Comparison of ENCODE assay signal across 1 cellular context in the genomic region with DNA sequence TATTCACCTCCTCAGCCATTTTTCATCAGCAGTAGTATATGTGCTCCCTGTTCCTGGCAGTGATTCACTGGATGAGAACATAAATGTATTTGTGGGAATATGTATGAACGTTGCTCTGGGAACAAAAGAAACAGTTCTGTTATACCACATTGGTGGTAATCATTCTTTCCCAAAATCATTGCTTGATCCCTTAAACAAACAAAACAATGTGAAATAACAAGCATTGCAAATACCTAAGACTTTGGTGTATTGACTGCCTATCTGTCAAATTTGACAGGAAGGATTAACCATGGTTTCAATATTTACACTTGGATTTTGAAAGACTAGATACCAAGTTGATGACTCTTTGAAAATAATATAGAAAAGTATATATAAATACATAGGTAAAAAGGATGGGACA.
TF ChIP-seq lines count a peak whose summit lies in the region.

No MANE protein-coding gene starts in this region.

TF ChIP-seq in HepG2, 621 proteins besides CTCF, POLR2A, EP300 and RAD21 (continued from another document and continues in another):
- TF ChIP-seq, protein P1, sequence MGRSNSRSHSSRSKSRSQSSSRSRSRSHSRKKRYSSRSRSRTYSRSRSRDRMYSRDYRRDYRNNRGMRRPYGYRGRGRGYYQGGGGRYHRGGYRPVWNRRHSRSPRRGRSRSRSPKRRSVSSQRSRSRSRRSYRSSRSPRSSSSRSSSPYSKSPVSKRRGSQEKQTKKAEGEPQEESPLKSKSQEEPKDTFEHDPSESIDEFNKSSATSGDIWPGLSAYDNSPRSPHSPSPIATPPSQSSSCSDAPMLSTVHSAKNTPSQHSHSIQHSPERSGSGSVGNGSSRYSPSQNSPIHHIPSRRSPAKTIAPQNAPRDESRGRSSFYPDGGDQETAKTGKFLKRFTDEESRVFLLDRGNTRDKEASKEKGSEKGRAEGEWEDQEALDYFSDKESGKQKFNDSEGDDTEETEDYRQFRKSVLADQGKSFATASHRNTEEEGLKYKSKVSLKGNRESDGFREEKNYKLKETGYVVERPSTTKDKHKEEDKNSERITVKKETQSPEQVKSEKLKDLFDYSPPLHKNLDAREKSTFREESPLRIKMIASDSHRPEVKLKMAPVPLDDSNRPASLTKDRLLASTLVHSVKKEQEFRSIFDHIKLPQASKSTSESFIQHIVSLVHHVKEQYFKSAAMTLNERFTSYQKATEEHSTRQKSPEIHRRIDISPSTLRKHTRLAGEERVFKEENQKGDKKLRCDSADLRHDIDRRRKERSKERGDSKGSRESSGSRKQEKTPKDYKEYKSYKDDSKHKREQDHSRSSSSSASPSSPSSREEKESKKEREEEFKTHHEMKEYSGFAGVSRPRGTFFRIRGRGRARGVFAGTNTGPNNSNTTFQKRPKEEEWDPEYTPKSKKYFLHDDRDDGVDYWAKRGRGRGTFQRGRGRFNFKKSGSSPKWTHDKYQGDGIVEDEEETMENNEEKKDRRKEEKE (IDR thresholded peaks at IDR 0.05) = no peak
- TF ChIP-seq ZNF282 (IDR thresholded peaks at IDR 0.05; ENCODE audit: partially characterized antibody) = no peak
- TF ChIP-seq PAX8 (CRISPR knock-in tag; IDR thresholded peaks at IDR 0.05; ENCODE audit: borderline replicate concordance) = no peak
- no peak for TF ChIP-seq TCF12 (IDR thresholded peaks at IDR 0.05)
- no peak for TF ChIP-seq TCF12 (CRISPR knock-in tag; IDR thresholded peaks at IDR 0.05)
- TF ChIP-seq, protein P2, sequence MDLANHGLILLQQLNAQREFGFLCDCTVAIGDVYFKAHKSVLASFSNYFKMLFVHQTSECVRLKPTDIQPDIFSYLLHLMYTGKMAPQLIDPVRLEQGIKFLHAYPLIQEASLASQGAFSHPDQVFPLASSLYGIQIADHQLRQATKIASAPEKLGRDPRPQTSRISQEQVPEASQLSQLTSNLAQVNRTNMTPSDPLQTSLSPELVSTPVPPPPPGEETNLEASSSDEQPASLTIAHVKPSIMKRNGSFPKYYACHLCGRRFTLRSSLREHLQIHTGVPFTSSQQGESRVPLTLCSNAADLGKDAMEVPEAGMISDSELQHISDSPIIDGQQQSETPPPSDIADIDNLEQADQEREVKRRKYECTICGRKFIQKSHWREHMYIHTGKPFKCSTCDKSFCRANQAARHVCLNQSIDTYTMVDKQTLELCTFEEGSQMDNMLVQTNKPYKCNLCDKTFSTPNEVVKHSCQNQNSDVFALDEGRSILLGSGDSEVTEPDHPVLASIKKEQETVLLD (CRISPR knock-in tag; IDR thresholded peaks at IDR 0.05; ENCODE audit: low read depth) = no peak
- TF ChIP-seq TBX3 (IDR thresholded peaks at IDR 0.05; ENCODE audit: borderline replicate concordance) = peak; percentile 96
- no peak for TF ChIP-seq FOXM1 (CRISPR knock-in tag; IDR thresholded peaks at IDR 0.05)
- TF ChIP-seq, protein P3, sequence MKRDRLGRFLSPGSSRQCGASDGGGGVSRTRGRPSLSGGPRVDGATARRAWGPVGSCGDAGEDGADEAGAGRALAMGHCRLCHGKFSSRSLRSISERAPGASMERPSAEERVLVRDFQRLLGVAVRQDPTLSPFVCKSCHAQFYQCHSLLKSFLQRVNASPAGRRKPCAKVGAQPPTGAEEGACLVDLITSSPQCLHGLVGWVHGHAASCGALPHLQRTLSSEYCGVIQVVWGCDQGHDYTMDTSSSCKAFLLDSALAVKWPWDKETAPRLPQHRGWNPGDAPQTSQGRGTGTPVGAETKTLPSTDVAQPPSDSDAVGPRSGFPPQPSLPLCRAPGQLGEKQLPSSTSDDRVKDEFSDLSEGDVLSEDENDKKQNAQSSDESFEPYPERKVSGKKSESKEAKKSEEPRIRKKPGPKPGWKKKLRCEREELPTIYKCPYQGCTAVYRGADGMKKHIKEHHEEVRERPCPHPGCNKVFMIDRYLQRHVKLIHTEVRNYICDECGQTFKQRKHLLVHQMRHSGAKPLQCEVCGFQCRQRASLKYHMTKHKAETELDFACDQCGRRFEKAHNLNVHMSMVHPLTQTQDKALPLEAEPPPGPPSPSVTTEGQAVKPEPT (CRISPR knock-in tag; IDR thresholded peaks at IDR 0.05; ENCODE audit: low read depth) = no peak
- peak; percentile 51; the same call in 1 of the 2 replicates for TF ChIP-seq MIER3 (CRISPR knock-in tag; IDR thresholded peaks at IDR 0.05; ENCODE audit: borderline replicate concordance)
- TF ChIP-seq SMARCC2 (IDR thresholded peaks at IDR 0.05) = peak; percentile 55; the same call in 1 of the 2 replicates
- TF ChIP-seq SKI (IDR thresholded peaks at IDR 0.05; ENCODE audit: partially characterized antibody) = no peak
- TF ChIP-seq ATF7-NPFF (CRISPR knock-in tag; IDR thresholded peaks at IDR 0.05; ENCODE audit: low read depth) = no peak
- TF ChIP-seq KDM1A (CRISPR knock-in tag; IDR thresholded peaks at IDR 0.05) = peak; percentile 77; the same call in 1 of the 2 replicates
- no peak for TF ChIP-seq NFATC3 (CRISPR knock-in tag; IDR thresholded peaks at IDR 0.05)
- no peak for TF ChIP-seq TMF1 (CRISPR knock-in tag; IDR thresholded peaks at IDR 0.05; ENCODE audit: low read depth)
- no peak for TF ChIP-seq ZNF224 (CRISPR knock-in tag; IDR thresholded peaks at IDR 0.05)
- TF ChIP-seq, protein P4, sequence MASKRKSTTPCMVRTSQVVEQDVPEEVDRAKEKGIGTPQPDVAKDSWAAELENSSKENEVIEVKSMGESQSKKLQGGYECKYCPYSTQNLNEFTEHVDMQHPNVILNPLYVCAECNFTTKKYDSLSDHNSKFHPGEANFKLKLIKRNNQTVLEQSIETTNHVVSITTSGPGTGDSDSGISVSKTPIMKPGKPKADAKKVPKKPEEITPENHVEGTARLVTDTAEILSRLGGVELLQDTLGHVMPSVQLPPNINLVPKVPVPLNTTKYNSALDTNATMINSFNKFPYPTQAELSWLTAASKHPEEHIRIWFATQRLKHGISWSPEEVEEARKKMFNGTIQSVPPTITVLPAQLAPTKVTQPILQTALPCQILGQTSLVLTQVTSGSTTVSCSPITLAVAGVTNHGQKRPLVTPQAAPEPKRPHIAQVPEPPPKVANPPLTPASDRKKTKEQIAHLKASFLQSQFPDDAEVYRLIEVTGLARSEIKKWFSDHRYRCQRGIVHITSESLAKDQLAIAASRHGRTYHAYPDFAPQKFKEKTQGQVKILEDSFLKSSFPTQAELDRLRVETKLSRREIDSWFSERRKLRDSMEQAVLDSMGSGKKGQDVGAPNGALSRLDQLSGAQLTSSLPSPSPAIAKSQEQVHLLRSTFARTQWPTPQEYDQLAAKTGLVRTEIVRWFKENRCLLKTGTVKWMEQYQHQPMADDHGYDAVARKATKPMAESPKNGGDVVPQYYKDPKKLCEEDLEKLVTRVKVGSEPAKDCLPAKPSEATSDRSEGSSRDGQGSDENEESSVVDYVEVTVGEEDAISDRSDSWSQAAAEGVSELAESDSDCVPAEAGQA (IDR thresholded peaks at IDR 0.05; ENCODE audit: low read depth) = no peak
- TF ChIP-seq, protein P4 (CRISPR knock-in tag; IDR thresholded peaks at IDR 0.05; ENCODE audit: borderline replicate concordance) = peak; percentile 96; the same call in 1 of the 2 replicates
- no peak for TF ChIP-seq ZNF24 (IDR thresholded peaks at IDR 0.05)
- no peak for TF ChIP-seq RBM39 (IDR thresholded peaks at IDR 0.05; ENCODE audit: low read depth, low read length, poor library complexity, severe bottlenecking)
- no peak for TF ChIP-seq ZBTB7A (CRISPR knock-in tag; IDR thresholded peaks at IDR 0.05)
- TF ChIP-seq, protein P5, sequence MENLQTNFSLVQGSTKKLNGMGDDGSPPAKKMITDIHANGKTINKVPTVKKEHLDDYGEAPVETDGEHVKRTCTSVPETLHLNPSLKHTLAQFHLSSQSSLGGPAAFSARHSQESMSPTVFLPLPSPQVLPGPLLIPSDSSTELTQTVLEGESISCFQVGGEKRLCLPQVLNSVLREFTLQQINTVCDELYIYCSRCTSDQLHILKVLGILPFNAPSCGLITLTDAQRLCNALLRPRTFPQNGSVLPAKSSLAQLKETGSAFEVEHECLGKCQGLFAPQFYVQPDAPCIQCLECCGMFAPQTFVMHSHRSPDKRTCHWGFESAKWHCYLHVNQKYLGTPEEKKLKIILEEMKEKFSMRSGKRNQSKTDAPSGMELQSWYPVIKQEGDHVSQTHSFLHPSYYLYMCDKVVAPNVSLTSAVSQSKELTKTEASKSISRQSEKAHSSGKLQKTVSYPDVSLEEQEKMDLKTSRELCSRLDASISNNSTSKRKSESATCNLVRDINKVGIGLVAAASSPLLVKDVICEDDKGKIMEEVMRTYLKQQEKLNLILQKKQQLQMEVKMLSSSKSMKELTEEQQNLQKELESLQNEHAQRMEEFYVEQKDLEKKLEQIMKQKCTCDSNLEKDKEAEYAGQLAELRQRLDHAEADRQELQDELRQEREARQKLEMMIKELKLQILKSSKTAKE (CRISPR knock-in tag; IDR thresholded peaks at IDR 0.05; ENCODE audit: borderline replicate concordance) = no peak
- no peak for TF ChIP-seq PCBP1 (IDR thresholded peaks at IDR 0.05; ENCODE audit: borderline replicate concordance, low read depth, low read length)
- TF ChIP-seq ZFP41 (CRISPR knock-in tag; IDR thresholded peaks at IDR 0.05; ENCODE audit: borderline replicate concordance) = no peak
- TF ChIP-seq, protein P6, sequence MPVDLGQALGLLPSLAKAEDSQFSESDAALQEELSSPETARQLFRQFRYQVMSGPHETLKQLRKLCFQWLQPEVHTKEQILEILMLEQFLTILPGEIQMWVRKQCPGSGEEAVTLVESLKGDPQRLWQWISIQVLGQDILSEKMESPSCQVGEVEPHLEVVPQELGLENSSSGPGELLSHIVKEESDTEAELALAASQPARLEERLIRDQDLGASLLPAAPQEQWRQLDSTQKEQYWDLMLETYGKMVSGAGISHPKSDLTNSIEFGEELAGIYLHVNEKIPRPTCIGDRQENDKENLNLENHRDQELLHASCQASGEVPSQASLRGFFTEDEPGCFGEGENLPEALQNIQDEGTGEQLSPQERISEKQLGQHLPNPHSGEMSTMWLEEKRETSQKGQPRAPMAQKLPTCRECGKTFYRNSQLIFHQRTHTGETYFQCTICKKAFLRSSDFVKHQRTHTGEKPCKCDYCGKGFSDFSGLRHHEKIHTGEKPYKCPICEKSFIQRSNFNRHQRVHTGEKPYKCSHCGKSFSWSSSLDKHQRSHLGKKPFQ (CRISPR knock-in tag; IDR thresholded peaks at IDR 0.05; ENCODE audit: insufficient replicate concordance) = no peak
- no peak for TF ChIP-seq NONO (IDR thresholded peaks at IDR 0.05)
- no peak for TF ChIP-seq NONO (CRISPR knock-in tag; conservative IDR thresholded peaks at IDR 0.05)
- TF ChIP-seq SYNCRIP (IDR thresholded peaks at IDR 0.05; ENCODE audit: insufficient read depth, low read depth, low read length) = no peak
- no peak for TF ChIP-seq WIZ (CRISPR knock-in tag; IDR thresholded peaks at IDR 0.05)
- TF ChIP-seq NR2F2 (IDR thresholded peaks at IDR 0.05; ENCODE audit: borderline replicate concordance, low read depth) = peak; percentile 69
- TF ChIP-seq ATF7 (IDR thresholded peaks at IDR 0.05) = 0 out of 2 replicates have a peak, but pooled peaks have one; percentile 26
- no peak for TF ChIP-seq ATF7 (CRISPR knock-in tag; IDR thresholded peaks at IDR 0.05)
- no peak for TF ChIP-seq MED13 (CRISPR knock-in tag; IDR thresholded peaks at IDR 0.05)
- TF ChIP-seq NFKB2 (CRISPR knock-in tag; IDR thresholded peaks at IDR 0.05; ENCODE audit: borderline replicate concordance) = no peak
- TF ChIP-seq, protein P7, sequence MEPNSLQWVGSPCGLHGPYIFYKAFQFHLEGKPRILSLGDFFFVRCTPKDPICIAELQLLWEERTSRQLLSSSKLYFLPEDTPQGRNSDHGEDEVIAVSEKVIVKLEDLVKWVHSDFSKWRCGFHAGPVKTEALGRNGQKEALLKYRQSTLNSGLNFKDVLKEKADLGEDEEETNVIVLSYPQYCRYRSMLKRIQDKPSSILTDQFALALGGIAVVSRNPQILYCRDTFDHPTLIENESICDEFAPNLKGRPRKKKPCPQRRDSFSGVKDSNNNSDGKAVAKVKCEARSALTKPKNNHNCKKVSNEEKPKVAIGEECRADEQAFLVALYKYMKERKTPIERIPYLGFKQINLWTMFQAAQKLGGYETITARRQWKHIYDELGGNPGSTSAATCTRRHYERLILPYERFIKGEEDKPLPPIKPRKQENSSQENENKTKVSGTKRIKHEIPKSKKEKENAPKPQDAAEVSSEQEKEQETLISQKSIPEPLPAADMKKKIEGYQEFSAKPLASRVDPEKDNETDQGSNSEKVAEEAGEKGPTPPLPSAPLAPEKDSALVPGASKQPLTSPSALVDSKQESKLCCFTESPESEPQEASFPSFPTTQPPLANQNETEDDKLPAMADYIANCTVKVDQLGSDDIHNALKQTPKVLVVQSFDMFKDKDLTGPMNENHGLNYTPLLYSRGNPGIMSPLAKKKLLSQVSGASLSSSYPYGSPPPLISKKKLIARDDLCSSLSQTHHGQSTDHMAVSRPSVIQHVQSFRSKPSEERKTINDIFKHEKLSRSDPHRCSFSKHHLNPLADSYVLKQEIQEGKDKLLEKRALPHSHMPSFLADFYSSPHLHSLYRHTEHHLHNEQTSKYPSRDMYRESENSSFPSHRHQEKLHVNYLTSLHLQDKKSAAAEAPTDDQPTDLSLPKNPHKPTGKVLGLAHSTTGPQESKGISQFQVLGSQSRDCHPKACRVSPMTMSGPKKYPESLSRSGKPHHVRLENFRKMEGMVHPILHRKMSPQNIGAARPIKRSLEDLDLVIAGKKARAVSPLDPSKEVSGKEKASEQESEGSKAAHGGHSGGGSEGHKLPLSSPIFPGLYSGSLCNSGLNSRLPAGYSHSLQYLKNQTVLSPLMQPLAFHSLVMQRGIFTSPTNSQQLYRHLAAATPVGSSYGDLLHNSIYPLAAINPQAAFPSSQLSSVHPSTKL (CRISPR knock-in tag; IDR thresholded peaks at IDR 0.05) = peak; percentile 98
- no peak for TF ChIP-seq ZNF652 (CRISPR knock-in tag; IDR thresholded peaks at IDR 0.05; ENCODE audit: borderline replicate concordance, low read depth)
- no peak for TF ChIP-seq ZNF772 (CRISPR knock-in tag; IDR thresholded peaks at IDR 0.05)
- no peak for TF ChIP-seq ERF (CRISPR knock-in tag; IDR thresholded peaks at IDR 0.05)
